ENCODE assay signal across 8 cellular contexts in the genomic region with DNA sequence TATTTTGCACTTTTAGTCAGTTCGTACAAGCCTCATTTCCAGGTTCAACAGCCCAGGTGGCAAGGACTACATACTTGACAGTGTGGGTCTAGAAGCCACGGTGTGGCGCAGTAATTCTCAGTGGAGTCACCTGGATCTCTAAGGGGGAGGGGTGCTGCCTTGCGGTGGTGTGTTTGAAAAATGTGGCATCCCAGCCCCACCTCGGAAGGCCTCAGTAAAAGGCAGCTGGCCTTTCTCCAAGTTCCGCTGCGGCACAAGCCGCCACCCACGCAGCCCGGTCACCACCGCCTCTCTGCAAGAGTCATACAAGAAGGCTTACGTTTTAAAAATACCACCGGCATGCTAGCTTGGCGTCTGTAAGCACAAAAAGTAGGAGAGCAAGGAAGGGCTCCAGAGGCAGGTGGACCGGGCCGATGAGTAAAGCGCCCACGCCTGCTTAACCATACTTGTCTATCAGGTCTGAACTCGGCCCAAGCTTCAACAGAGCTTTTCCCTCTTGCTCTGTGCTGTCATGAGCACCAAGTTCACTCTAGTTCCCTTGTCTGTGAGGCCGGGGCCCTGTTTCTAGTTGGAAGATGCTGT. TPM values are rescaled to one million over a fixed set of nuclear protein-coding genes. Genes with fewer than 3 reads are reported as not detected.
DNase-seq lines count a peak whose midpoint lies in the region; ATAC-seq and TF ChIP-seq lines count a peak whose summit lies in the region.

No MANE protein-coding gene starts in this region.

- peak overlapping the region; percentile 42 for H3K27ac Mint-ChIP-seq in activated CD4-positive, alpha-beta T cell treated with anti-CD3 and anti-CD28 coated beads, Interleukin-2, amount 10 ng/mL, durations not matched to agents 7 days and 5 days
- H3K27ac Mint-ChIP-seq in dendritic cell treated with granulocyte-macrophage colony-stimulating factor and Interleukin-4, amounts not matched to agents 40 ng/mL and 50 ng/mL, for 4 days = peak overlapping the region; percentile 65
- H3K27ac Mint-ChIP-seq in stimulated activated naive B cell treated with anti-CD40 and anti-IgM and Interleukin-4, amounts not matched to agents 10 μg/mL and 1 μg/mL and 100 μg/mL, for 72 hours = peak overlapping the region; percentile 90

- CTCF ChIA-PET in activated CD4-positive, alpha-beta T cell treated with anti-CD3 and anti-CD28 coated beads, Interleukin-2, amount 10 ng/mL, durations not matched to agents 7 days and 5 days (lab: Charles Lee) = interaction anchor here (0.6 to 1.5 kb wide), 10 partner anchors 10 to 62 kb away, joined by 3 read pairs; no protein-coding TSS in a partner anchor

- H3K4me3 ChIP-seq in NB4 (ENCODE audit: low read depth, low read length) = peak overlapping the region; percentile 9

- POLR2A ChIA-PET in activated CD4-positive, alpha-beta T cell treated with anti-CD3 and anti-CD28 coated beads, Interleukin-2, amount 10 ng/mL, durations not matched to agents 7 days and 5 days (lab: Charles Lee) = no interaction called here

- intact Hi-C loops in dendritic cell treated with granulocyte-macrophage colony-stimulating factor and Interleukin-4, amounts not matched to agents 40 ng/mL and 50 ng/mL, for 4 days (cut with micrococcal nuclease) = no loop called here

- H3K4me3 Mint-ChIP-seq in activated CD4-positive, alpha-beta T cell treated with anti-CD3 and anti-CD28 coated beads, Interleukin-2, amount 10 ng/mL, durations not matched to agents 7 days and 5 days = no peak overlapping the region
- peak overlapping the region; percentile 24 for H3K4me3 Mint-ChIP-seq in dendritic cell treated with granulocyte-macrophage colony-stimulating factor and Interleukin-4, amounts not matched to agents 40 ng/mL and 50 ng/mL, for 4 days
- H3K4me3 Mint-ChIP-seq in stimulated activated naive B cell treated with anti-CD40 and anti-IgM and Interleukin-4, amounts not matched to agents 10 μg/mL and 1 μg/mL and 100 μg/mL, for 72 hours = peak overlapping the region; percentile 28 to 64

- peak; percentile 93 for DNase-seq in NB4 (ENCODE audit: low read depth)
- DNase-seq in activated CD4-positive, alpha-beta T cell treated with anti-CD3 and anti-CD28 coated beads, Interleukin-2, amount 10 ng/mL, durations not matched to agents 7 days and 5 days = peak; percentile 63
- DNase-seq in myocyte (ENCODE audit: low read depth) = peak; percentile 93
- DNase-seq in stimulated activated naive B cell treated with anti-CD40 and anti-IgM and Interleukin-4, amounts not matched to agents 10 μg/mL and 1 μg/mL and 100 μg/mL, for 72 hours = peak; percentile 90
- DNase-seq in NCI-H446 (lab: John Stamatoyannopoulos, UW) = no peak

- peak; percentile 64 for ATAC-seq in HG02571 (IDR thresholded peaks at IDR 0.05; ENCODE audit: unreplicated experiment)
- ATAC-seq in stimulated activated naive B cell treated with anti-CD40 and anti-IgM and Interleukin-4, amounts not matched to agents 10 μg/mL and 1 μg/mL and 100 μg/mL, for 72 hours (replicated peaks) = peak; percentile 76 to 79

- peak; percentile 34; the same call in 1 of the 3 replicates for TF ChIP-seq CTCF in GM12872 (IDR thresholded peaks at IDR 0.05; ENCODE audit: insufficient read depth, low read depth, low read length)
- TF ChIP-seq CTCF in NB4 (IDR thresholded peaks at IDR 0.05; ENCODE audit: low read depth, low read length) = no peak

- peaks cover 34% of the 10 kb centered on the region for H3K4me1 Mint-ChIP-seq in activated CD4-positive, alpha-beta T cell treated with anti-CD3 and anti-CD28 coated beads, Interleukin-2, amount 10 ng/mL, durations not matched to agents 7 days and 5 days
- peaks cover 62% of the 10 kb centered on the region for H3K4me1 Mint-ChIP-seq in dendritic cell treated with granulocyte-macrophage colony-stimulating factor and Interleukin-4, amounts not matched to agents 40 ng/mL and 50 ng/mL, for 4 days (ENCODE audit: low read depth)
- peaks cover 59 to 83% of the 10 kb centered on the region in 2 donors for H3K4me1 Mint-ChIP-seq in stimulated activated naive B cell treated with anti-CD40 and anti-IgM and Interleukin-4, amounts not matched to agents 10 μg/mL and 1 μg/mL and 100 μg/mL, for 72 hours

- TF ChIP-seq POLR2A in NB4 (IDR thresholded peaks at IDR 0.05; ENCODE audit: extremely low read depth, insufficient read length) = no peak

- H3K9me3 Mint-ChIP-seq in activated CD4-positive, alpha-beta T cell treated with anti-CD3 and anti-CD28 coated beads, Interleukin-2, amount 10 ng/mL, durations not matched to agents 7 days and 5 days = no peaks in the 10 kb centered on the region
- no peaks in the 10 kb centered on the region for H3K9me3 Mint-ChIP-seq in dendritic cell treated with granulocyte-macrophage colony-stimulating factor and Interleukin-4, amounts not matched to agents 40 ng/mL and 50 ng/mL, for 4 days
- H3K9me3 Mint-ChIP-seq in stimulated activated naive B cell treated with anti-CD40 and anti-IgM and Interleukin-4, amounts not matched to agents 10 μg/mL and 1 μg/mL and 100 μg/mL, for 72 hours = peaks cover 0 to 3% of the 10 kb centered on the region in 2 donors

- peaks cover 3% of the 10 kb centered on the region for H3K36me3 Mint-ChIP-seq in activated CD4-positive, alpha-beta T cell treated with anti-CD3 and anti-CD28 coated beads, Interleukin-2, amount 10 ng/mL, durations not matched to agents 7 days and 5 days (ENCODE audit: low read depth)
- H3K36me3 Mint-ChIP-seq in dendritic cell treated with granulocyte-macrophage colony-stimulating factor and Interleukin-4, amounts not matched to agents 40 ng/mL and 50 ng/mL, for 4 days (ENCODE audit: low read depth) = no peaks in the 10 kb centered on the region
- peaks cover 5 to 12% of the 10 kb centered on the region in 2 donors for H3K36me3 Mint-ChIP-seq in stimulated activated naive B cell treated with anti-CD40 and anti-IgM and Interleukin-4, amounts not matched to agents 10 μg/mL and 1 μg/mL and 100 μg/mL, for 72 hours

- no peaks in the 10 kb centered on the region for H3K27me3 Mint-ChIP-seq in activated CD4-positive, alpha-beta T cell treated with anti-CD3 and anti-CD28 coated beads, Interleukin-2, amount 10 ng/mL, durations not matched to agents 7 days and 5 days
- no peaks in the 10 kb centered on the region for H3K27me3 Mint-ChIP-seq in dendritic cell treated with granulocyte-macrophage colony-stimulating factor and Interleukin-4, amounts not matched to agents 40 ng/mL and 50 ng/mL, for 4 days
- no peaks in the 10 kb centered on the region for H3K27me3 Mint-ChIP-seq in stimulated activated naive B cell treated with anti-CD40 and anti-IgM and Interleukin-4, amounts not matched to agents 10 μg/mL and 1 μg/mL and 100 μg/mL, for 72 hours

RNA-seq across cellular contexts. Expression of a gene that starts 49.5 kb away (rescaled TPM):
- 1 to 10 TPM; 6.2 to 8.1 TPM for total RNA-seq in activated CD4-positive, alpha-beta T cell treated with anti-CD3 and anti-CD28 coated beads, Interleukin-2, amount 10 ng/mL, durations not matched to agents 7 days and 5 days
- total RNA-seq in myocyte = 5.3 and 11.7 TPM in 2 replicates
- polyA plus RNA-seq in myocyte (2012) = 15.3 TPM

Comparison
In these comparisons a context has a peak if more than half of its experiments do, and no peak if none do; other contexts are left out.
1. DNase-seq: peak in NB4 (single experiment), activated CD4-positive, alpha-beta T cell treated with anti-CD3 and anti-CD28 coated beads, Interleukin-2, amount 10 ng/mL, durations not matched to agents 7 days and 5 days (single experiment), myocyte (single experiment) and stimulated activated naive B cell treated with anti-CD40 and anti-IgM and Interleukin-4, amounts not matched to agents 10 μg/mL and 1 μg/mL and 100 μg/mL, for 72 hours (single experiment); none in NCI-H446 (0 of 2).
2. Peak in every context shown above with its lines, with median percentiles within 50 percentile points of each other: H3K27ac Mint-ChIP-seq.